ENCODE assay signal across 11 cellular contexts in the genomic region with DNA sequence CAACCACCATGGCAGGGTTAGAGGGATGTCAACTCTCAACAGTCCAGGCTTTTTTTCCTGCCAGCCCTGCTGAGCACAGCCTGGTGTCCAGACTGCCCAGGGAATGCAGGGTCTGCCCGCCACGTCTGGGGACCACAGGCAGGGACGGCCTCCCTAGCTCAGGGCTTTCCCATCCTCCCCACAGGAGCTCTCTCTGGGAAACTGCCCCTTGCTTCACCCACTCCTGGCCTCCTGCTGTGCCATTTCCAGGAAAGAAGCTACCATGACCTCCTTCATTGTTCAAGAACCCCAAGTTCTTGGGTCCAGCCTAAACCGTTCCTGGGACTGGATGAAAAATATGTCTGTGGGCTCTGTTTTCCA. TPM values are rescaled to one million over a fixed set of nuclear protein-coding genes. Genes with fewer than 3 reads are reported as not detected.
DNase-seq lines count a peak whose midpoint lies in the region; ATAC-seq, FAIRE-seq and TF ChIP-seq lines count a peak whose summit lies in the region.
"Had no signal": no experiment of that assay in that cellular context is flagged by ENCODE, and none has a peak within 500 bp of the region (broad histone marks: within the 10 kb centered on the region; RNA-seq: fewer than 3 reads in every experiment).

No MANE protein-coding gene starts in this region.

- H3K4me3 Mint-ChIP-seq in CD4-positive, alpha-beta T cell, result no peak overlapping the region
- H3K4me3 Mint-ChIP-seq: T-helper 1 cell treated with Interleukin-12 subunit alpha and Interleukin-12 subunit beta and Interleukin-4 antibody, amounts not matched to agents 30 μg/mL and 1 μg/mL, for 36 hours had no signal

- no peak overlapping the region for H3K27ac Mint-ChIP-seq in CD4-positive, alpha-beta T cell
- H3K27ac Mint-ChIP-seq: T-helper 1 cell treated with Interleukin-12 subunit alpha and Interleukin-12 subunit beta and Interleukin-4 antibody, amounts not matched to agents 30 μg/mL and 1 μg/mL, for 36 hours had no signal

- WGBS in HepG2 (ENCODE audit: low lambda C conversion rate), result 29% methylated on average over 1 of the region's 4 CpGs
- WGBS in suprapubic skin, result 90% methylated on average over 4 of the region's 4 CpGs
- 100% methylated on average over 1 to 2 of the region's 4 CpGs for WGBS in gastroesophageal sphincter (ENCODE audit: low coverage in 1 of 2), 2 donors

- no peak for TF ChIP-seq CTCF in HepG2 (CRISPR knock-in tag; IDR thresholded peaks at IDR 0.05)
- TF ChIP-seq CTCF in suprapubic skin (IDR thresholded peaks at IDR 0.05), result no peak
- TF ChIP-seq CTCF in CD4-positive, alpha-beta T cell (IDR thresholded peaks at IDR 0.05), result no peak
- no peak for TF ChIP-seq CTCF in gastroesophageal sphincter (IDR thresholded peaks at IDR 0.05)

- no peak overlapping the region for H2AFZ ChIP-seq in HepG2 (ENCODE audit: low read length)

- H3K4me3 ChIP-seq in HUES48 (ENCODE audit: low read depth, low read length) (peak overlapping the region; percentile 46; the same call in 1 of the 2 replicates), HepG2 (replicated peaks in 1 of 3; ENCODE audit: insufficient read depth in 1 of 3, low read depth in 2 of 3, low read length in 3 of 3) (peak overlapping the region in 2 of 3 experiments; percentile 31 to 62; a peak in 4 of 6 replicates), suprapubic skin (no peak overlapping the region), gastroesophageal sphincter (no peak overlapping the region)
- H3K4me3 ChIP-seq: ascending aorta had no signal

- TF ChIP-seq POLR2A in HepG2 (IDR thresholded peaks at IDR 0.05; ENCODE audit: insufficient read depth in 1 of 2, low read depth in 2 of 2, low read length in 2 of 2) (no peak), suprapubic skin (IDR thresholded peaks at IDR 0.05) (no peak), gastroesophageal sphincter (IDR thresholded peaks at IDR 0.05) (no peak)

- H3K9me3 Mint-ChIP-seq in CD4-positive, alpha-beta T cell, result no peaks in the 10 kb centered on the region
- H3K9me3 Mint-ChIP-seq: T-helper 1 cell treated with Interleukin-12 subunit alpha and Interleukin-12 subunit beta and Interleukin-4 antibody, amounts not matched to agents 30 μg/mL and 1 μg/mL, for 36 hours had no signal

- CTCF ChIA-PET in HepG2 (lab: Yijun Ruan, JAX; ENCODE audit: low intra/inter-chr PET ratio, low total read pairs), result interaction anchor here (1.2 kb wide), 1 partner anchor 47 kb away, joined by 3 read pairs; no protein-coding TSS in a partner anchor
- CTCF ChIA-PET in CD4-positive, alpha-beta T cell (lab: Charles Lee), result no interaction called here

- BruUV-seq in HepG2 (replicated peaks; lab: Mats Ljungman, UMichigan), result no TSS peak

- no peaks in the 10 kb centered on the region for H3K79me2 ChIP-seq in HepG2 (ENCODE audit: insufficient read depth, low read length)

- H3K9me3 ChIP-seq in HUES48 (ENCODE audit: control insufficient read depth, insufficient read depth, low read length) (no peaks in the 10 kb centered on the region), HepG2 (ENCODE audit: low read length) (no peaks in the 10 kb centered on the region), suprapubic skin (no peaks in the 10 kb centered on the region), gastroesophageal sphincter (no peaks in the 10 kb centered on the region)
- no peaks in the 10 kb centered on the region for H3K9me3 ChIP-seq in CD4-positive, alpha-beta T cell (ENCODE audit: control insufficient read depth, low read length)
- H3K9me3 ChIP-seq: ascending aorta had no signal

- H3K27me3 Mint-ChIP-seq in CD4-positive, alpha-beta T cell, result no peaks in the 10 kb centered on the region

- H3K36me3 ChIP-seq in HUES48 (ENCODE audit: control insufficient read depth, insufficient read depth, low read length) (peaks cover 12% of the 10 kb centered on the region), HepG2 (replicated peaks in 1 of 2; ENCODE audit: control insufficient read depth in 1 of 2, insufficient read depth in 2 of 2, low read length in 2 of 2) (no peaks in the 10 kb centered on the region), suprapubic skin (no peaks in the 10 kb centered on the region), gastroesophageal sphincter (no peaks in the 10 kb centered on the region)
- H3K36me3 ChIP-seq: ascending aorta had no signal

- no peaks in the 10 kb centered on the region for H4K20me1 ChIP-seq in HepG2 (ENCODE audit: insufficient read depth, low read length)

- FAIRE-seq in HepG2 (lab: Jason Lieb, UNC), result peak; percentile 28

- POLR2A ChIA-PET in HepG2 (lab: Yijun Ruan, JAX), result interaction anchor here (1.2 to 7.5 kb wide), 18 partner anchors 12 to 242 kb away, joined by 3 to 278 read pairs (median 8); partner anchors contain the start of genes GAPDH, LTBR, PLEKHG6 and TAPBPL
- POLR2A ChIA-PET in CD4-positive, alpha-beta T cell (lab: Charles Lee), result interaction anchor here (1.4 kb wide), 1 partner anchor 35 kb away, joined by 5 read pairs; no protein-coding TSS in a partner anchor

- H3K4me2 ChIP-seq in HepG2 (ENCODE audit: low read depth, low read length), result peak overlapping the region; percentile 95

- ATAC-seq in HepG2, result peak; percentile 0; the same call in 1 of the 3 replicates
- ATAC-seq in CD4-positive, alpha-beta T cell (ENCODE audit: poor library complexity), result no peak
- ATAC-seq in GM21825 (IDR thresholded peaks at IDR 0.05; ENCODE audit: unreplicated experiment), result no peak
- no peak for ATAC-seq in gastroesophageal sphincter

- intact Hi-C loops in HepG2 (cut with micrococcal nuclease; ENCODE audit: unreplicated experiment), result no loop called here
- intact Hi-C loops in CD4-positive, alpha-beta T cell (cut with DNase I, micrococcal nuclease), result no loop called here

- DNase-seq in amniotic epithelial cell (ENCODE audit: low read depth), result peak; percentile 31
- DNase-seq in HepG2 (ENCODE audit: low spot score), result no peak
- no peak for DNase-seq in suprapubic skin (ENCODE audit: low spot score in 2 of 2)
- DNase-seq in NCI-H748 (lab: John Stamatoyannopoulos, UW; ENCODE audit: unreplicated experiment), result no peak
- DNase-seq in CD4-positive, alpha-beta T cell, result no peak
- DNase-seq: MM.1S had no signal

- TF ChIP-seq RAD21 in HepG2 (CRISPR knock-in tag; IDR thresholded peaks at IDR 0.05), result no peak

- in situ Hi-C loops in HepG2 (cut with HindIII; ENCODE audit: extremely low pct_ligation_motif_present, low pct_unique_long_range_greater_than_20kb), result loop anchor here (5.0 kb wide), 1 partner anchor 33 kb away; no protein-coding TSS in a partner anchor

- no peaks in the 10 kb centered on the region for H3K36me3 Mint-ChIP-seq in CD4-positive, alpha-beta T cell (ENCODE audit: low read depth)

- TF ChIP-seq EP300 in HepG2 (IDR thresholded peaks at IDR 0.05; ENCODE audit: low read depth in 2 of 2, low read length in 2 of 2) (no peak), HepG2 (CRISPR knock-in tag; IDR thresholded peaks at IDR 0.05; ENCODE audit: borderline replicate concordance) (no peak), suprapubic skin (IDR thresholded peaks at IDR 0.05) (no peak), gastroesophageal sphincter (IDR thresholded peaks at IDR 0.05) (no peak)

- H3K27ac ChIP-seq in HUES48 (ENCODE audit: low read depth, low read length) (peak overlapping the region; percentile 94), HepG2 (ENCODE audit: extremely low read length, insufficient read depth, low read length) (peak overlapping the region; percentile 88), suprapubic skin (peak overlapping the region; percentile 82), gastroesophageal sphincter (no peak overlapping the region)
- no peak overlapping the region for H3K27ac ChIP-seq in CD4-positive, alpha-beta T cell (ENCODE audit: low read depth, low read length)
- H3K27ac ChIP-seq: ascending aorta had no signal

- peaks cover 25% of the 10 kb centered on the region for H3K4me1 Mint-ChIP-seq in CD4-positive, alpha-beta T cell (ENCODE audit: low read depth)

- H3K9ac ChIP-seq in HUES48 (ENCODE audit: low read depth, low read length), result peak overlapping the region; percentile 50
- H3K9ac ChIP-seq in HepG2 (ENCODE audit: insufficient read depth, low read depth, low read length), result peak overlapping the region; percentile 79

- H3K4me1 ChIP-seq in HUES48 (ENCODE audit: control insufficient read depth, insufficient read depth, low read length) (peaks cover 36% of the 10 kb centered on the region), HepG2 (ENCODE audit: insufficient read depth, low read length) (peaks cover 79% of the 10 kb centered on the region), suprapubic skin (peaks cover 73% of the 10 kb centered on the region), gastroesophageal sphincter (peaks cover 0 to 20% (median 3%) of the 10 kb centered on the region in 3 donors)

- H3K27me3 ChIP-seq in HUES48 (ENCODE audit: control insufficient read depth, insufficient read depth, low read length) (no peaks in the 10 kb centered on the region), HepG2 (ENCODE audit: control insufficient read depth in 1 of 2, insufficient read depth in 2 of 2, low read length in 2 of 2) (peaks cover 0 to 20% of the 10 kb centered on the region in 2 experiments; a peak in 3 of 5 replicates), suprapubic skin (no peaks in the 10 kb centered on the region), gastroesophageal sphincter (no peaks in the 10 kb centered on the region)
- no peaks in the 10 kb centered on the region for H3K27me3 ChIP-seq in CD4-positive, alpha-beta T cell (ENCODE audit: control insufficient read depth, insufficient read depth, low read length)
- H3K27me3 ChIP-seq: ascending aorta had no signal

RNA-seq across cellular contexts. Expression of gene SCNN1A, which starts 4.8 kb away (rescaled TPM):
- total RNA-seq in HepG2 (2016; rRNA removed; fragmentation: Illumina TruSeq; extraction: Trizol) (0.63 and 1.5 TPM in 2 replicates), suprapubic skin (100 to 1,000 TPM in 1 of 4 donors, 10 to 100 TPM in 3; 74.2 to 143 (median 93.7) TPM), gastroesophageal sphincter (10 to 100 TPM in 1 of 4 donors, 1 to 10 TPM in 1, under 1 TPM in 1, not detected in 1; 0.62 to 19.9 (median 5.2) TPM)
- total RNA-seq in HepG2 (2016; cell fraction: cytosol; rRNA removed; fragmentation: Illumina TruSeq; extraction: Trizol; ENCODE audit: low read depth), result 0.71 and 1.2 TPM in 2 replicates
- 0.71 and 1.6 TPM in 2 replicates for total RNA-seq in HepG2 (2016; cell fraction: insoluble cytoplasmic fraction; rRNA removed; fragmentation: Illumina TruSeq; extraction: Trizol)
- total RNA-seq in HepG2 (2016; cell fraction: membrane; rRNA removed; fragmentation: Illumina TruSeq; extraction: Trizol), result 0.72 and 0.87 TPM in 2 replicates
- total RNA-seq in HepG2 (2016; cell fraction: nucleus; rRNA removed; fragmentation: Illumina TruSeq; extraction: Trizol), result 1.8 and 5.0 TPM in 2 replicates
- 14.6 and 32.8 TPM in 2 replicates for polyA plus RNA-seq in HepG2 (2011; rRNA removed)
- 6.1 and 12.5 TPM in 2 replicates for polyA plus RNA-seq in HepG2 (2011; cell fraction: cytosol; rRNA removed)
- polyA plus RNA-seq in HepG2 (2011; cell fraction: nucleus; rRNA removed), result 24.9 and 39.4 TPM in 2 replicates
- 17.5 and 19.3 TPM in 2 replicates for polyA plus RNA-seq in HepG2 (2012)
- 0.22 and 0.41 TPM in 2 replicates for polyA plus RNA-seq in HepG2 (2016; cell fraction: cytosol; fragmentation: Illumina TruSeq; extraction: Trizol; ENCODE audit: low read depth)
- 1.0 and 1.6 TPM in 2 replicates for polyA plus RNA-seq in HepG2 (2016; cell fraction: insoluble cytoplasmic fraction; fragmentation: Illumina TruSeq; extraction: Trizol; ENCODE audit: low read depth)
- polyA plus RNA-seq in HepG2 (2016; cell fraction: membrane; fragmentation: Illumina TruSeq; extraction: Trizol; ENCODE audit: low read depth), result 0.66 and 1.1 TPM in 2 replicates
- 4.0 and 5.1 TPM in 2 replicates for polyA plus RNA-seq in HepG2 (2016; cell fraction: nucleus; fragmentation: Illumina TruSeq; extraction: Trizol; ENCODE audit: insufficient read depth, low read depth)
- polyA minus RNA-seq in HepG2 (2011; rRNA and poly(A)+ RNA removed; ENCODE audit: low replicate concordance), result 9.5 and 30.0 TPM in 2 replicates
- 5.9 and 14.3 TPM in 2 replicates for polyA minus RNA-seq in HepG2 (2011; cell fraction: cytosol; rRNA and poly(A)+ RNA removed)
- polyA minus RNA-seq in HepG2 (2011; cell fraction: nucleus; rRNA and poly(A)+ RNA removed), result 10.9 and 24.2 TPM in 2 replicates
- 1 to 10 TPM; 1.1 to 2.0 TPM for total RNA-seq in CD4-positive, alpha-beta T cell

RNA-seq across cellular contexts. Expression of gene LTBR, which starts 13.4 kb away (rescaled TPM):
- total RNA-seq in HepG2 (2016; rRNA removed; fragmentation: Illumina TruSeq; extraction: Trizol) (12.1 and 34.8 TPM in 2 replicates), suprapubic skin (100 to 1,000 TPM; 157 to 297 (median 204) TPM), gastroesophageal sphincter (100 to 1,000 TPM in 3 of 4 donors, 10 to 100 TPM in 1; 86.5 to 139 (median 119) TPM)
- total RNA-seq in HepG2 (2016; cell fraction: cytosol; rRNA removed; fragmentation: Illumina TruSeq; extraction: Trizol; ENCODE audit: low read depth), result 24.4 and 24.5 TPM in 2 replicates
- total RNA-seq in HepG2 (2016; cell fraction: insoluble cytoplasmic fraction; rRNA removed; fragmentation: Illumina TruSeq; extraction: Trizol), result 11.6 and 40.0 TPM in 2 replicates
- total RNA-seq in HepG2 (2016; cell fraction: membrane; rRNA removed; fragmentation: Illumina TruSeq; extraction: Trizol), result 34.7 and 35.3 TPM in 2 replicates
- total RNA-seq in HepG2 (2016; cell fraction: nucleus; rRNA removed; fragmentation: Illumina TruSeq; extraction: Trizol), result 39.7 and 43.6 TPM in 2 replicates
- 31.4 and 39.0 TPM in 2 replicates for polyA plus RNA-seq in HepG2 (2011; rRNA removed)
- 23.7 and 29.3 TPM in 2 replicates for polyA plus RNA-seq in HepG2 (2011; cell fraction: cytosol; rRNA removed)
- polyA plus RNA-seq in HepG2 (2011; cell fraction: nucleus; rRNA removed), result 82.9 and 92.1 TPM in 2 replicates
- 25.8 and 37.8 TPM in 2 replicates for polyA plus RNA-seq in HepG2 (2012)
- polyA plus RNA-seq in HepG2 (2016; cell fraction: cytosol; fragmentation: Illumina TruSeq; extraction: Trizol; ENCODE audit: low read depth), result 19.3 and 21.0 TPM in 2 replicates
- 16.0 and 16.4 TPM in 2 replicates for polyA plus RNA-seq in HepG2 (2016; cell fraction: insoluble cytoplasmic fraction; fragmentation: Illumina TruSeq; extraction: Trizol; ENCODE audit: low read depth)
- 27.4 and 28.3 TPM in 2 replicates for polyA plus RNA-seq in HepG2 (2016; cell fraction: membrane; fragmentation: Illumina TruSeq; extraction: Trizol; ENCODE audit: low read depth)
- polyA plus RNA-seq in HepG2 (2016; cell fraction: nucleus; fragmentation: Illumina TruSeq; extraction: Trizol; ENCODE audit: insufficient read depth, low read depth), result 117 and 123 TPM in 2 replicates
- 16.2 and 29.7 TPM in 2 replicates for polyA minus RNA-seq in HepG2 (2011; rRNA and poly(A)+ RNA removed; ENCODE audit: low replicate concordance)
- polyA minus RNA-seq in HepG2 (2011; cell fraction: cytosol; rRNA and poly(A)+ RNA removed), result 11.5 and 14.0 TPM in 2 replicates
- polyA minus RNA-seq in HepG2 (2011; cell fraction: nucleus; rRNA and poly(A)+ RNA removed), result 22.4 and 34.2 TPM in 2 replicates
- total RNA-seq in CD4-positive, alpha-beta T cell, result under 1 TPM; 0.38 to 0.67 TPM

RNA-seq across cellular contexts. Expression of gene TNFRSF1A, which starts 28.7 kb away (rescaled TPM):
- total RNA-seq in HepG2 (2016; rRNA removed; fragmentation: Illumina TruSeq; extraction: Trizol), result 21.9 and 41.5 TPM in 2 replicates
- 16.3 and 18.0 TPM in 2 replicates for total RNA-seq in HepG2 (2016; cell fraction: cytosol; rRNA removed; fragmentation: Illumina TruSeq; extraction: Trizol; ENCODE audit: low read depth)
- 28.8 and 36.5 TPM in 2 replicates for total RNA-seq in HepG2 (2016; cell fraction: insoluble cytoplasmic fraction; rRNA removed; fragmentation: Illumina TruSeq; extraction: Trizol)
- 19.8 and 22.3 TPM in 2 replicates for total RNA-seq in HepG2 (2016; cell fraction: membrane; rRNA removed; fragmentation: Illumina TruSeq; extraction: Trizol)
- total RNA-seq in HepG2 (2016; cell fraction: nucleus; rRNA removed; fragmentation: Illumina TruSeq; extraction: Trizol), result 36.8 and 40.7 TPM in 2 replicates
- 41.4 and 61.2 TPM in 2 replicates for polyA plus RNA-seq in HepG2 (2011; rRNA removed)
- 53.0 and 53.4 TPM in 2 replicates for polyA plus RNA-seq in HepG2 (2011; cell fraction: cytosol; rRNA removed)
- polyA plus RNA-seq in HepG2 (2011; cell fraction: nucleus; rRNA removed), result 67.2 and 67.4 TPM in 2 replicates
- polyA plus RNA-seq in HepG2 (2012), result 40.9 and 56.2 TPM in 2 replicates
- 5.2 and 6.8 TPM in 2 replicates for polyA plus RNA-seq in HepG2 (2016; cell fraction: cytosol; fragmentation: Illumina TruSeq; extraction: Trizol; ENCODE audit: low read depth)
- 31.8 and 38.4 TPM in 2 replicates for polyA plus RNA-seq in HepG2 (2016; cell fraction: insoluble cytoplasmic fraction; fragmentation: Illumina TruSeq; extraction: Trizol; ENCODE audit: low read depth)
- 14.3 and 15.5 TPM in 2 replicates for polyA plus RNA-seq in HepG2 (2016; cell fraction: membrane; fragmentation: Illumina TruSeq; extraction: Trizol; ENCODE audit: low read depth)
- polyA plus RNA-seq in HepG2 (2016; cell fraction: nucleus; fragmentation: Illumina TruSeq; extraction: Trizol; ENCODE audit: insufficient read depth, low read depth), result 75.7 and 99.5 TPM in 2 replicates
- polyA minus RNA-seq in HepG2 (2011; rRNA and poly(A)+ RNA removed; ENCODE audit: low replicate concordance), result 88.8 and 131 TPM in 2 replicates
- polyA minus RNA-seq in HepG2 (2011; cell fraction: cytosol; rRNA and poly(A)+ RNA removed), result 52.9 and 68.3 TPM in 2 replicates
- polyA minus RNA-seq in HepG2 (2011; cell fraction: nucleus; rRNA and poly(A)+ RNA removed), result 54.3 and 80.4 TPM in 2 replicates
- total RNA-seq in suprapubic skin, result 100 to 1,000 TPM; 276 to 352 (median 281) TPM
- 10 to 100 TPM; 16.3 to 19.2 TPM for total RNA-seq in CD4-positive, alpha-beta T cell
- 100 to 1,000 TPM; 150 to 356 (median 227) TPM for total RNA-seq in gastroesophageal sphincter

Comparison
In these comparisons a context has a peak if more than half of its experiments do, and no peak if none do; other contexts are left out.
1. H3K27ac ChIP-seq: peak in HUES48 (single experiment), HepG2 (single experiment) and suprapubic skin (single experiment); none in CD4-positive, alpha-beta T cell (single experiment) and gastroesophageal sphincter (0 of 4).
2. H3K4me3 ChIP-seq: peak in HUES48 (single experiment) and HepG2 (2 of 3); none in suprapubic skin (single experiment) and gastroesophageal sphincter (0 of 2).
3. RNA of gene LTBR, which starts 13.4 kb away (total RNA-seq): 157 to 297 TPM in suprapubic skin, 86.5 to 139 TPM in gastroesophageal sphincter and 11.6 to 43.6 TPM in HepG2; 0.38 to 0.67 TPM in CD4-positive, alpha-beta T cell; every median in the first group is over 4 times any median in the second.